30 cellular contexts compared by ENCODE assay signal in the genomic region with DNA sequence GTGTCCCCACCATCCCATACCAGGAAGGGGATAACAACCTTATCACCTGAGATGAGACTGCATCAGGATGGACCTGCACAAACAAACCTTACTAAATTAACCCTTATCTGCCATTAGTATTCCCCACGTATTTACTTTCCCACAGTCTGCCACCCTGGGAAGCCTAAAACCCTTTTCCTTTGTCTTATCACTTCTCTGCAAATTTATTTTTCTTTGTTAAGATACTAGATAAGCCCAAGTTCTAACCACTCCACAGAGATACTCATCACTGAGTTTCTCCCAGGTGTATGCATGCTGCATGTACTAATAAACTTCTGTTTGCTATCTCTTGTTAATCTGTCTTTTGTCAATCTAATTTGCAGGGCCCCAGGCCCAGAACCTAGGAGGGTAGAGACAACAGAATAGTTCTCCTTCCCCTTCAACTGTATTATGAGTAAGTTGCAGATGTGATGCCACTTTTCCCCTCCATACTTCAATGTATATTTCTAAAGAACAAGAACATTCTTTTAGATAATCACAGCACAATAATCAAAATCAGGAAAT.
"Had no signal": no experiment of that assay in that cellular context is flagged by ENCODE, and none has a peak within 500 bp of the region (broad histone marks: within the 10 kb centered on the region; RNA-seq: fewer than 3 reads in every experiment).

No MANE protein-coding gene starts in this region.

- H3K79me2 ChIP-seq: hepatocyte had no signal

- H3K27me3 Mint-ChIP-seq: memory B cell; naive thymus-derived CD4-positive, alpha-beta T cell; stimulated activated memory B cell treated with anti-CD40 and anti-IgM and Interleukin-4, amounts not matched to agents 10 μg/mL and 1 μg/mL and 100 μg/mL, for 72 hours had no signal

- FAIRE-seq: colon, endothelial cell of umbilical vein, kidney, urothelium cell line had no signal

- H3K27ac ChIP-seq: dorsolateral prefrontal cortex, esophagus muscularis mucosa, foreskin keratinocyte, gastroesophageal sphincter, heart left ventricle, hepatocyte, left ventricle myocardium inferior, lower lobe of right lung, neural progenitor cell, parathyroid adenoma, psoas muscle, sigmoid colon, testis, tibial artery had no signal

- H3K9ac ChIP-seq: neural progenitor cell, parathyroid adenoma had no signal

- H2AFZ ChIP-seq: hepatocyte, neural progenitor cell, parathyroid adenoma had no signal

- H3K36me3 Mint-ChIP-seq: mesothelial cell of epicardium, type B pancreatic cell had no signal

- H3K4me2 ChIP-seq: hepatocyte, neural progenitor cell had no signal

- H3K36me3 ChIP-seq: esophagus muscularis mucosa, gastroesophageal sphincter, heart left ventricle, left ventricle myocardium inferior, lower lobe of right lung, neural progenitor cell, sigmoid colon, tibial artery had no signal

- H3K4me1 Mint-ChIP-seq: mesothelial cell of epicardium, neural progenitor cell had no signal

- DNase-seq: dorsolateral prefrontal cortex; effector CD4-positive, alpha-beta T cell; foreskin keratinocyte; heart left ventricle; kidney; left ventricle myocardium inferior; lower lobe of right lung; naive thymus-derived CD4-positive, alpha-beta T cell; psoas muscle; right cardiac atrium; sigmoid colon; stimulated activated CD4-positive, alpha-beta T cell treated with anti-CD3 and anti-CD28 coated beads, Interleukin-2, amount 100 ng/mL, for 24 hours; stimulated activated CD4-positive, alpha-beta T cell treated with anti-CD3 and anti-CD28 coated beads, Interleukin-4, amount 100 ng/mL, for 4 hours; stimulated activated naive CD8-positive, alpha-beta T cell treated with anti-CD3 and anti-CD28 coated beads, Interleukin-15, Interleukin-2, amounts not matched to agents 100 U/mL and 50 U/mL, for 24 hours; substantia nigra; testis; tibial artery had no signal

- H3K4me3 Mint-ChIP-seq: memory B cell; mesothelial cell of epicardium; naive thymus-derived CD4-positive, alpha-beta T cell; nephron; neural progenitor cell; stimulated activated memory B cell treated with anti-CD40 and anti-IgM and Interleukin-4, amounts not matched to agents 10 μg/mL and 1 μg/mL and 100 μg/mL, for 72 hours; type B pancreatic cell had no signal

- H3K9me3 ChIP-seq: esophagus muscularis mucosa, gastroesophageal sphincter, heart left ventricle, lower lobe of right lung, psoas muscle, sigmoid colon, testis, tibial artery had no signal

- H3K4me1 ChIP-seq: foreskin keratinocyte, left ventricle myocardium inferior, neural progenitor cell, psoas muscle, sigmoid colon, testis, tibial artery had no signal

- H3K4me3 ChIP-seq: dorsolateral prefrontal cortex, esophagus muscularis mucosa, gastroesophageal sphincter, heart left ventricle, hepatocyte, left ventricle myocardium inferior, lower lobe of right lung, neural progenitor cell, psoas muscle, sigmoid colon, testis, tibial artery had no signal

- H3K27ac Mint-ChIP-seq: memory B cell; mesothelial cell of epicardium; nephron; neural progenitor cell; stimulated activated memory B cell treated with anti-CD40 and anti-IgM and Interleukin-4, amounts not matched to agents 10 μg/mL and 1 μg/mL and 100 μg/mL, for 72 hours; type B pancreatic cell had no signal

- H3K9me3 Mint-ChIP-seq: type B pancreatic cell had no signal

- ATAC-seq: foreskin keratinocyte; gastroesophageal sphincter; heart left ventricle; lower lobe of right lung; naive thymus-derived CD4-positive, alpha-beta T cell; psoas muscle; right cardiac atrium; stimulated activated memory B cell treated with anti-CD40 and anti-IgM and Interleukin-4, amounts not matched to agents 10 μg/mL and 1 μg/mL and 100 μg/mL, for 72 hours; stimulated activated naive CD8-positive, alpha-beta T cell treated with anti-CD3 and anti-CD28 coated beads, Interleukin-15, Interleukin-2, amounts not matched to agents 100 U/mL and 50 U/mL, for 24 hours had no signal

- H3K27me3 ChIP-seq: dorsolateral prefrontal cortex, esophagus muscularis mucosa, foreskin keratinocyte, gastroesophageal sphincter, heart left ventricle, hepatocyte, neural progenitor cell, sigmoid colon, testis, tibial artery had no signal
